In the genomic region with DNA sequence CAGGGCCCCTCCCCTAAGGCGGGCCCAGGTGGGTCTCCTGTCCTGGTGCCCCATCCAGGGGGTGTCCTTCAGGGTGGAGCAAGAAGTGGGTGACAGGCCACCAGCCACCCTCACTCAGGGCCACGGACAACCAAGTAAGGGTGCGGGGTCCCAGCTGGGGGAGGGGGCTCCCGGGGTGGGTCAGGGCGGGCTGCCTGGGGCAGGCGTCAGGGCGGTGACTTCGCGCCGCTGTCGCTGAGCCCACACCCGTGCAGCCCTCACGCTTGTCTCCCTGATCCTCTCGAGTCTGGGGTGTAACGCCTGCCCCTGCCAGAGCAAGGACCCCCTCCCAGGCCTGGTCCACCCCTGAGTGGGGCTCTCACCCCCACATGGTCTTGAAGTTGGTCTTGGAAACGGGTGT, we compare ENCODE assay signal across 21 cellular contexts. TPM values are rescaled to one million over a fixed set of nuclear protein-coding genes. Genes with fewer than 3 reads are reported as not detected.
A peak's percentile ranks its signal among the peaks of the same experiment; 100 is the strongest.
DNase-seq lines count a peak whose midpoint lies in the region; ATAC-seq and TF ChIP-seq lines count a peak whose summit lies in the region.
"Had no signal": no experiment of that assay in that cellular context is flagged by ENCODE, and none has a peak within 500 bp of the region (broad histone marks: within the 10 kb centered on the region; RNA-seq: fewer than 3 reads in every experiment).

No MANE protein-coding gene starts in this region.

- H3K27me3 Mint-ChIP-seq in stimulated activated naive CD8-positive, alpha-beta T cell treated with anti-CD3 and anti-CD28 coated beads, Interleukin-15, amount 100 ng/mL, for 72 hours: peaks cover 14% of the 10 kb centered on the region
- peaks cover 6% of the 10 kb centered on the region for H3K27me3 Mint-ChIP-seq in neural progenitor cell (ENCODE audit: insufficient read depth, low read depth)
- peaks cover 35% of the 10 kb centered on the region for H3K27me3 Mint-ChIP-seq in stimulated activated memory B cell treated with anti-CD40 and anti-IgM and Interleukin-4, amounts not matched to agents 10 μg/mL and 1 μg/mL and 100 μg/mL, for 72 hours
- peaks cover 4% of the 10 kb centered on the region for H3K27me3 Mint-ChIP-seq in CD4-positive, alpha-beta T cell
- H3K27me3 Mint-ChIP-seq: B cell; CD4-positive, alpha-beta memory T cell had no signal

- H3K36me3 Mint-ChIP-seq in neural progenitor cell: peaks cover 4% of the 10 kb centered on the region
- H3K36me3 Mint-ChIP-seq in stimulated activated memory B cell treated with anti-CD40 and anti-IgM and Interleukin-4, amounts not matched to agents 10 μg/mL and 1 μg/mL and 100 μg/mL, for 72 hours: no peaks in the 10 kb centered on the region
- H3K36me3 Mint-ChIP-seq in CD4-positive, alpha-beta T cell (ENCODE audit: low read depth): no peaks in the 10 kb centered on the region
- H3K36me3 Mint-ChIP-seq: CD4-positive, alpha-beta memory T cell; CD8-positive, alpha-beta memory T cell had no signal

- H3K4me1 Mint-ChIP-seq in stimulated activated naive CD8-positive, alpha-beta T cell treated with anti-CD3 and anti-CD28 coated beads, Interleukin-15, amount 100 ng/mL, for 72 hours: no peaks in the 10 kb centered on the region
- H3K4me1 Mint-ChIP-seq in neural progenitor cell: peaks cover 20% of the 10 kb centered on the region
- H3K4me1 Mint-ChIP-seq in stimulated activated memory B cell treated with anti-CD40 and anti-IgM and Interleukin-4, amounts not matched to agents 10 μg/mL and 1 μg/mL and 100 μg/mL, for 72 hours: no peaks in the 10 kb centered on the region
- no peaks in the 10 kb centered on the region for H3K4me1 Mint-ChIP-seq in CD4-positive, alpha-beta T cell (ENCODE audit: low read depth)
- H3K4me1 Mint-ChIP-seq: B cell; CD4-positive, alpha-beta memory T cell; CD8-positive, alpha-beta memory T cell had no signal

- peak; percentile 33 for ATAC-seq in stimulated activated naive CD8-positive, alpha-beta T cell treated with anti-CD3 and anti-CD28 coated beads, Interleukin-15, amount 100 ng/mL, for 72 hours
- no peak for ATAC-seq in stimulated activated naive CD8-positive, alpha-beta T cell treated with anti-CD3 and anti-CD28 coated beads, Interleukin-15, Interleukin-2, amounts not matched to agents 100 U/mL and 50 U/mL, for 24 hours
- peak; percentile 10 for ATAC-seq in stimulated activated memory B cell treated with anti-CD40 and anti-IgM and Interleukin-4, amounts not matched to agents 10 μg/mL and 1 μg/mL and 100 μg/mL, for 72 hours
- ATAC-seq in CD4-positive, alpha-beta T cell (ENCODE audit: poor library complexity): no peak
- ATAC-seq: GM12878 had no signal

- no peaks in the 10 kb centered on the region for H3K9me3 Mint-ChIP-seq in stimulated activated naive CD8-positive, alpha-beta T cell treated with anti-CD3 and anti-CD28 coated beads, Interleukin-15, amount 100 ng/mL, for 72 hours
- no peaks in the 10 kb centered on the region for H3K9me3 Mint-ChIP-seq in neural progenitor cell
- no peaks in the 10 kb centered on the region for H3K9me3 Mint-ChIP-seq in stimulated activated memory B cell treated with anti-CD40 and anti-IgM and Interleukin-4, amounts not matched to agents 10 μg/mL and 1 μg/mL and 100 μg/mL, for 72 hours
- H3K9me3 Mint-ChIP-seq in CD4-positive, alpha-beta T cell: no peaks in the 10 kb centered on the region
- H3K9me3 Mint-ChIP-seq: CD4-positive, alpha-beta memory T cell; CD8-positive, alpha-beta memory T cell had no signal

- no peak overlapping the region for H2AFZ ChIP-seq in neural progenitor cell (replicated peaks)

- no peak overlapping the region for H3K9ac ChIP-seq in neural progenitor cell

- H3K4me2 ChIP-seq in neural progenitor cell: no peak overlapping the region
- H3K4me2 ChIP-seq: A549 had no signal

- CTCF ChIA-PET in CD4-positive, alpha-beta T cell (lab: Charles Lee): no interaction called here

- no peak overlapping the region for H3K4me3 Mint-ChIP-seq in stimulated activated naive CD8-positive, alpha-beta T cell treated with anti-CD3 and anti-CD28 coated beads, Interleukin-15, amount 100 ng/mL, for 72 hours
- H3K4me3 Mint-ChIP-seq in neural progenitor cell: no peak overlapping the region
- H3K4me3 Mint-ChIP-seq in stimulated activated memory B cell treated with anti-CD40 and anti-IgM and Interleukin-4, amounts not matched to agents 10 μg/mL and 1 μg/mL and 100 μg/mL, for 72 hours: no peak overlapping the region
- no peak overlapping the region for H3K4me3 Mint-ChIP-seq in CD4-positive, alpha-beta T cell
- H3K4me3 Mint-ChIP-seq: B cell; CD4-positive, alpha-beta memory T cell; CD8-positive, alpha-beta memory T cell had no signal

- no peaks in the 10 kb centered on the region for H3K27me3 ChIP-seq in neural progenitor cell
- H3K27me3 ChIP-seq in CD4-positive, alpha-beta T cell (ENCODE audit: control insufficient read depth, insufficient read depth, low read length): no peaks in the 10 kb centered on the region

- DNase-seq in stimulated activated naive CD8-positive, alpha-beta T cell treated with anti-CD3 and anti-CD28 coated beads, Interleukin-15, amount 100 ng/mL, for 72 hours: no peak
- DNase-seq in stimulated activated naive CD8-positive, alpha-beta T cell treated with anti-CD3 and anti-CD28 coated beads, Interleukin-15, Interleukin-2, amounts not matched to agents 100 U/mL and 50 U/mL, for 24 hours: no peak
- no peak for DNase-seq in neural progenitor cell (ENCODE audit: low spot score)
- no peak for DNase-seq in CD4-positive, alpha-beta T cell
- no peak for DNase-seq in cortex of kidney (lab: John Stamatoyannopoulos, UW)
- DNase-seq: AML-193; CD4-positive, alpha-beta memory T cell; CD8-positive, alpha-beta memory T cell; COR-L47; DMS 273 treated with DMSO at 0.1 percent for 48 hours; DMS153; DMS79; DND-41; EL; GDM1 had no signal

- peaks cover 6% of the 10 kb centered on the region for H3K4me1 ChIP-seq in neural progenitor cell

- POLR2A ChIA-PET in CD4-positive, alpha-beta T cell (lab: Charles Lee): no interaction called here

- H3K27ac Mint-ChIP-seq in stimulated activated naive CD8-positive, alpha-beta T cell treated with anti-CD3 and anti-CD28 coated beads, Interleukin-15, amount 100 ng/mL, for 72 hours: no peak overlapping the region
- peak overlapping the region; percentile 37 for H3K27ac Mint-ChIP-seq in neural progenitor cell
- no peak overlapping the region for H3K27ac Mint-ChIP-seq in stimulated activated memory B cell treated with anti-CD40 and anti-IgM and Interleukin-4, amounts not matched to agents 10 μg/mL and 1 μg/mL and 100 μg/mL, for 72 hours
- no peak overlapping the region for H3K27ac Mint-ChIP-seq in CD4-positive, alpha-beta T cell
- H3K27ac Mint-ChIP-seq: B cell; CD4-positive, alpha-beta memory T cell; CD8-positive, alpha-beta memory T cell had no signal

- no peaks in the 10 kb centered on the region for H3K9me3 ChIP-seq in neural progenitor cell (ENCODE audit: low read depth)
- no peaks in the 10 kb centered on the region for H3K9me3 ChIP-seq in CD4-positive, alpha-beta T cell (ENCODE audit: control insufficient read depth, low read length)
- H3K9me3 ChIP-seq: A549; BLaER1 treated with 17β-estradiol and CSF1 and Interleukin-3, amounts not matched to agents 10 nM and 100 nM had no signal

- H3K4me3 ChIP-seq in neural progenitor cell: no peak overlapping the region
- H3K4me3 ChIP-seq: A549; BLaER1 treated with 17β-estradiol and CSF1 and Interleukin-3, amounts not matched to agents 10 nM and 100 nM; GM12878 had no signal

- TF ChIP-seq CTCF in neural progenitor cell (IDR thresholded peaks at IDR 0.05): no peak
- no peak for TF ChIP-seq CTCF in CD4-positive, alpha-beta T cell (IDR thresholded peaks at IDR 0.05)

- H4K20me1 ChIP-seq in neural progenitor cell (ENCODE audit: low read depth): no peaks in the 10 kb centered on the region

- no peak overlapping the region for H3K27ac ChIP-seq in neural progenitor cell
- no peak overlapping the region for H3K27ac ChIP-seq in CD4-positive, alpha-beta T cell (ENCODE audit: low read depth, low read length)
- H3K27ac ChIP-seq: A549; BLaER1 treated with 17β-estradiol and CSF1 and Interleukin-3, amounts not matched to agents 10 nM and 100 nM; C4-2B had no signal

- H3K36me3 ChIP-seq in neural progenitor cell: no peaks in the 10 kb centered on the region
- H3K36me3 ChIP-seq: BLaER1 treated with 17β-estradiol and CSF1 and Interleukin-3, amounts not matched to agents 10 nM and 100 nM had no signal

- no peaks in the 10 kb centered on the region for H3K79me2 ChIP-seq in neural progenitor cell (ENCODE audit: low read depth)

- peaks cover 8% of the 10 kb centered on the region for H3F3A ChIP-seq in neural progenitor cell (ENCODE audit: low read depth)

- intact Hi-C loops in CD4-positive, alpha-beta T cell (cut with DNase I, micrococcal nuclease): no loop called here

RNA-seq across cellular contexts. Expression of a gene that starts 22.2 kb away (rescaled TPM):
- total RNA-seq in neural progenitor cell (ENCODE audit: low replicate concordance): 1.3 and 7.8 TPM in 2 replicates
- total RNA-seq in CD4-positive, alpha-beta T cell: under 1 TPM; 0.11 to 0.22 TPM
- total RNA-seq: CD8-positive, alpha-beta memory T cell; GM12878 had no signal

Comparison
In these comparisons a context has a peak if more than half of its experiments do, and no peak if none do; other contexts are left out.
1. ATAC-seq: peak in stimulated activated naive CD8-positive, alpha-beta T cell treated with anti-CD3 and anti-CD28 coated beads, Interleukin-15, amount 100 ng/mL, for 72 hours (single experiment) and stimulated activated memory B cell treated with anti-CD40 and anti-IgM and Interleukin-4, amounts not matched to agents 10 μg/mL and 1 μg/mL and 100 μg/mL, for 72 hours (single experiment); none in stimulated activated naive CD8-positive, alpha-beta T cell treated with anti-CD3 and anti-CD28 coated beads, Interleukin-15, Interleukin-2, amounts not matched to agents 100 U/mL and 50 U/mL, for 24 hours (single experiment) and CD4-positive, alpha-beta T cell (single experiment).